21 cellular contexts compared by ENCODE assay signal in the genomic region with DNA sequence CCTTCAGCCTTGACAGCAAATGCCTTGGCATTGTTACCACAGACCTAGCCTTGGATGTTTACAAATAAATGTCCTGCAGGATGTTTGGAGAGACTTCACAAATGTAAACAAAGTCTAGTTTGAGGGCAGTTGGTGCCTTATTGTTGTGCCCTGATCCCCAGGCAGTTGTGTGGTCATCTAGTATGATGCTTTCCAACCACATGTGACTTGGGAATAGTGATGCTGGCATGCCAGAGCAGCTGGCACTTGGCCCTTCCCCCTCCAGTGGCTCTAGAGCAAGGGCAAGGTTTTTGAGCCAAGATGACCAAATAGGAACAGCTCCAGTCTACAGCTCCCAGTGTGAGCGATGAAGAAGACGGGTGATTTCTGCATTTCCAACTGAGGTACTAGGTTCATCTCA.
DNase-seq lines count a peak whose midpoint lies in the region; ATAC-seq and TF ChIP-seq lines count a peak whose summit lies in the region.
"Had no signal": no experiment of that assay in that cellular context is flagged by ENCODE, and none has a peak within 500 bp of the region (broad histone marks: within the 10 kb centered on the region; RNA-seq: fewer than 3 reads in every experiment).

No MANE protein-coding gene starts in this region.

- TF ChIP-seq CTCF in osteoblast (IDR thresholded peaks at IDR 0.05; ENCODE audit: extremely low read depth, low read depth, low read length) (no peak), tibial artery (IDR thresholded peaks at IDR 0.05) (no peak)

- no peak overlapping the region for H2AFZ ChIP-seq in osteoblast (ENCODE audit: low read length)

- ATAC-seq in Right ventricle myocardium superior (ENCODE audit: poor library complexity) = peak; percentile 91
- ATAC-seq in activated CD8-positive, alpha-beta T cell treated with anti-CD3 and anti-CD28 coated beads, Interleukin-2, amount 10 ng/mL, durations not matched to agents 7 days and 5 days = no peak
- ATAC-seq: GM12878; K562; naive thymus-derived CD4-positive, alpha-beta T cell; sciatic nerve; T-cell had no signal

- H3K4me3 ChIP-seq in SJSA1 (no peak overlapping the region), osteoblast (ENCODE audit: insufficient read depth, low read length) (no peak overlapping the region), tibial artery (no peak overlapping the region)
- no peak overlapping the region for H3K4me3 ChIP-seq in CD8-positive, alpha-beta memory T cell (ENCODE audit: low read length)
- H3K4me3 ChIP-seq: gastrocnemius medialis, GM12878, K562, uterus had no signal

- no peak overlapping the region for H3K4me3 Mint-ChIP-seq in CD8-positive, alpha-beta memory T cell
- no peak overlapping the region for H3K4me3 Mint-ChIP-seq in activated CD8-positive, alpha-beta T cell treated with anti-CD3 and anti-CD28 coated beads, Interleukin-2, amount 10 ng/mL, durations not matched to agents 7 days and 5 days
- H3K4me3 Mint-ChIP-seq: activated naive CD4-positive, alpha-beta T cell treated with anti-CD3 and anti-CD28 coated beads for 36 hours; memory B cell; naive thymus-derived CD4-positive, alpha-beta T cell; T-cell had no signal

- H4K20me1 ChIP-seq in osteoblast (ENCODE audit: insufficient read depth, low read length) = no peaks in the 10 kb centered on the region

- no peak overlapping the region for H3K27ac Mint-ChIP-seq in CD8-positive, alpha-beta memory T cell
- H3K27ac Mint-ChIP-seq in activated CD8-positive, alpha-beta T cell treated with anti-CD3 and anti-CD28 coated beads, Interleukin-2, amount 10 ng/mL, durations not matched to agents 7 days and 5 days = no peak overlapping the region
- H3K27ac Mint-ChIP-seq: activated naive CD4-positive, alpha-beta T cell treated with anti-CD3 and anti-CD28 coated beads for 36 hours; memory B cell; naive thymus-derived CD4-positive, alpha-beta T cell; T-cell had no signal

- no peak overlapping the region for H3K4me2 ChIP-seq in osteoblast (ENCODE audit: insufficient read depth, low read length)

- POLR2A ChIA-PET in CD8-positive, alpha-beta memory T cell (lab: Charles Lee) = no interaction called here
- POLR2A ChIA-PET in activated CD8-positive, alpha-beta T cell treated with anti-CD3 and anti-CD28 coated beads, Interleukin-2, amount 10 ng/mL, durations not matched to agents 7 days and 5 days (lab: Charles Lee) = no interaction called here

- H3K27ac ChIP-seq in SJSA1 = no peak overlapping the region
- no peak overlapping the region for H3K27ac ChIP-seq in osteoblast (ENCODE audit: low read depth, low read length)
- H3K27ac ChIP-seq in tibial artery = peak overlapping the region in 1 of 2 donors; percentile 50
- no peak overlapping the region for H3K27ac ChIP-seq in CD8-positive, alpha-beta memory T cell (ENCODE audit: low read depth, low read length)
- H3K27ac ChIP-seq: gastrocnemius medialis, uterus had no signal

- CTCF ChIA-PET in CD8-positive, alpha-beta memory T cell (lab: Charles Lee) = no interaction called here
- CTCF ChIA-PET in activated CD8-positive, alpha-beta T cell treated with anti-CD3 and anti-CD28 coated beads, Interleukin-2, amount 10 ng/mL, durations not matched to agents 7 days and 5 days (lab: Charles Lee) = no interaction called here

- intact Hi-C loops in Right ventricle myocardium superior (cut with DNase I) = no loop called here
- intact Hi-C loops in tibial artery (cut with DNase I; ENCODE audit: low total_unique reads) = no loop called here

- H3K4me1 ChIP-seq in SJSA1 (replicated peaks) (peaks cover 5% of the 10 kb centered on the region), osteoblast (ENCODE audit: insufficient read depth, low read length) (no peaks in the 10 kb centered on the region), tibial artery (peaks cover 0 to 10% (median 4%) of the 10 kb centered on the region in 4 donors)
- H3K4me1 ChIP-seq in CD8-positive, alpha-beta memory T cell (ENCODE audit: insufficient read depth, low read length) = no peaks in the 10 kb centered on the region
- H3K4me1 ChIP-seq: gastrocnemius medialis, uterus had no signal

- H3K36me3 Mint-ChIP-seq in CD8-positive, alpha-beta memory T cell = peaks cover 0 to 22% (median 4%) of the 10 kb centered on the region in 3 donors
- H3K36me3 Mint-ChIP-seq in activated CD8-positive, alpha-beta T cell treated with anti-CD3 and anti-CD28 coated beads, Interleukin-2, amount 10 ng/mL, durations not matched to agents 7 days and 5 days (ENCODE audit: low read depth) = no peaks in the 10 kb centered on the region
- H3K36me3 Mint-ChIP-seq: memory B cell had no signal

- H3K27me3 Mint-ChIP-seq in CD8-positive, alpha-beta memory T cell = peaks cover 0 to 3% of the 10 kb centered on the region in 2 donors
- no peaks in the 10 kb centered on the region for H3K27me3 Mint-ChIP-seq in activated CD8-positive, alpha-beta T cell treated with anti-CD3 and anti-CD28 coated beads, Interleukin-2, amount 10 ng/mL, durations not matched to agents 7 days and 5 days (ENCODE audit: low read depth)
- H3K27me3 Mint-ChIP-seq: naive thymus-derived CD4-positive, alpha-beta T cell; T-cell had no signal

- no peaks in the 10 kb centered on the region for H3K79me2 ChIP-seq in osteoblast (ENCODE audit: insufficient read depth, low read length)

- peaks cover 0 to 2% (median 0%) of the 10 kb centered on the region in 5 donors for H3K9me3 Mint-ChIP-seq in CD8-positive, alpha-beta memory T cell
- no peaks in the 10 kb centered on the region for H3K9me3 Mint-ChIP-seq in activated CD8-positive, alpha-beta T cell treated with anti-CD3 and anti-CD28 coated beads, Interleukin-2, amount 10 ng/mL, durations not matched to agents 7 days and 5 days (ENCODE audit: insufficient read depth)
- H3K9me3 Mint-ChIP-seq: activated naive CD4-positive, alpha-beta T cell treated with anti-CD3 and anti-CD28 coated beads for 36 hours had no signal

- no peaks in the 10 kb centered on the region for H3K36me3 ChIP-seq in SJSA1
- H3K36me3 ChIP-seq in osteoblast (ENCODE audit: insufficient read depth, low read length) = no peaks in the 10 kb centered on the region
- no peaks in the 10 kb centered on the region for H3K36me3 ChIP-seq in tibial artery
- no peaks in the 10 kb centered on the region for H3K36me3 ChIP-seq in CD8-positive, alpha-beta memory T cell (ENCODE audit: insufficient read depth, low read length)
- H3K36me3 ChIP-seq: gastrocnemius medialis, uterus had no signal

- H3K27me3 ChIP-seq in SJSA1 (replicated peaks) (no peaks in the 10 kb centered on the region), osteoblast (ENCODE audit: insufficient read depth, low read length) (no peaks in the 10 kb centered on the region), tibial artery (no peaks in the 10 kb centered on the region)
- no peaks in the 10 kb centered on the region for H3K27me3 ChIP-seq in CD8-positive, alpha-beta memory T cell (ENCODE audit: insufficient read depth, low read length, poor library complexity, severe bottlenecking)
- H3K27me3 ChIP-seq: gastrocnemius medialis, uterus had no signal

- DNase-seq in SJSA1 (ENCODE audit: low read depth in 1 of 2, low spot score in 2 of 2) (peak; percentile 13 to 33), Right ventricle myocardium superior (peak; percentile 60), osteoblast (ENCODE audit: insufficient read length, low spot score, missing footprints) (peak; percentile 15), tibial artery (peak; percentile 52 to 84), T-helper 1 cell (no peak)
- no peak for DNase-seq in CD8-positive, alpha-beta memory T cell
- DNase-seq in activated CD8-positive, alpha-beta T cell treated with anti-CD3 and anti-CD28 coated beads, Interleukin-2, amount 10 ng/mL, durations not matched to agents 7 days and 5 days = no peak
- DNase-seq: activated naive CD4-positive, alpha-beta T cell treated with anti-CD3 and anti-CD28 coated beads for 36 hours; activated T-cell treated with anti-CD3 and anti-CD28 coated beads, Interleukin-2, amount 50 U/mL, for 48 hours; DND-41; gastrocnemius medialis; naive thymus-derived CD4-positive, alpha-beta T cell; NCI-H1694 treated with DMSO at 0.1 percent for 48 hours; NCI-H748 treated with DMSO at 0.1 percent for 48 hours; SHP77 treated with DMSO at 0.1 percent for 48 hours; T-cell; uterus had no signal

- H3K4me1 Mint-ChIP-seq in CD8-positive, alpha-beta memory T cell = no peaks in the 10 kb centered on the region
- H3K4me1 Mint-ChIP-seq in activated CD8-positive, alpha-beta T cell treated with anti-CD3 and anti-CD28 coated beads, Interleukin-2, amount 10 ng/mL, durations not matched to agents 7 days and 5 days (ENCODE audit: low read depth) = no peaks in the 10 kb centered on the region
- H3K4me1 Mint-ChIP-seq: memory B cell; naive thymus-derived CD4-positive, alpha-beta T cell; T-cell had no signal

- no peaks in the 10 kb centered on the region for H3K9me3 ChIP-seq in SJSA1 (replicated peaks)
- H3K9me3 ChIP-seq in osteoblast (ENCODE audit: low read depth, low read length) = no peaks in the 10 kb centered on the region
- no peaks in the 10 kb centered on the region for H3K9me3 ChIP-seq in tibial artery
- no peaks in the 10 kb centered on the region for H3K9me3 ChIP-seq in CD8-positive, alpha-beta memory T cell (ENCODE audit: low read length)
- H3K9me3 ChIP-seq: gastrocnemius medialis, uterus had no signal

Comparison
In these comparisons a context has a peak if more than half of its experiments do, and no peak if none do; other contexts are left out.
1. DNase-seq: peak in SJSA1 (2 of 2), Right ventricle myocardium superior (single experiment), osteoblast (single experiment) and tibial artery (2 of 2); none in T-helper 1 cell (0 of 5), CD8-positive, alpha-beta memory T cell (0 of 5) and activated CD8-positive, alpha-beta T cell treated with anti-CD3 and anti-CD28 coated beads, Interleukin-2, amount 10 ng/mL, durations not matched to agents 7 days and 5 days (single experiment).